ENCODE assay signal across 12 cellular contexts in the genomic region with DNA sequence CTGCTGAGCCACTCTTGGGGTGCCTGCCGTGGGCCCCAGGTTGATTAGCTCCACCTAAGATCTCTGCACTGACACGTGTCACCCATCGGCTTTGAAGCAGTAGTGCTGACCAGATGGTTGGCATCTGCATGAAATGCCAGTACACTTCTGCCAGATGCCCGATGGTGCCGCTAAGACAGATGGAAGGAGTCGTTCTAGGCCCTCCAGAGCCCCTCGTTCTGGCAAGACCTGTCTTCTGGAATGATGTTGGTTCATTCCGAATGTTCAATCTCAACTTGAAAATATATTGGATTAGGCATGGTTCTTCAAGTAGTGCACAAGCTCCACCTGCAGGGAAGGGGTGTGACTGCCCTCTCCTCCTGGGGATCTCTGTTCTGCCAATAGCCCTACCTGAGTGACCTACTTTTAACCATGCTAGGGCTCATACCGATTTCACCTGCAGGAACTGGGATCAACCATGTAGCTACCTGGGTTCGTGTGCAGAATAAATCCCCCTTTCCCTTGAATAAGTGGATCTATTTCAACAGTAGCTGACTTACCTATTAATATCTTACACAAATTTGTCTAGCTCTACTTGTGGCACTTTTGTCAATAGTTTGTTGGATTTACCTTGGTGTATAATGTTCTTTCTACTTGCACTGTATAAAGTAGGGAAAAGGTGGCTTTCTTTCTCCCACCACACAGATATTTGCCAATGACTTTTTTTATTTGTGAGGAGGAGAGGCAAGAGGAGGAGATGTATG.
DNase-seq lines count a peak whose midpoint lies in the region; ATAC-seq, FAIRE-seq and TF ChIP-seq lines count a peak whose summit lies in the region.
"Had no signal": no experiment of that assay in that cellular context is flagged by ENCODE, and none has a peak within 500 bp of the region (broad histone marks: within the 10 kb centered on the region; RNA-seq: fewer than 3 reads in every experiment).

No MANE protein-coding gene starts in this region.

- POLR2A ChIA-PET in A549 (lab: Yijun Ruan, JAX) = no interaction called here

- FAIRE-seq in A549 (lab: Jason Lieb, UNC) = no peak

- peak; percentile 6 to 20 for DNase-seq in A549 (ENCODE audit: low read depth in 1 of 2, low spot score in 1 of 2)
- DNase-seq in H7 = peak; percentile 51
- DNase-seq in islet precursor cell = peak; percentile 74
- no peak for DNase-seq in sciatic nerve (ENCODE audit: low spot score)
- DNase-seq in stimulated activated CD4-positive, alpha-beta T cell treated with anti-CD3 and anti-CD28 coated beads, Interleukin-15, amount 100 ng/mL, for 24 hours = no peak
- DNase-seq in T-helper 1 cell = no peak
- DNase-seq: heart right ventricle had no signal

- intact Hi-C loops in sciatic nerve (cut with DNase I) = no loop called here

- H3K4me3 ChIP-seq in A549 (no peak overlapping the region), H7 (ENCODE audit: insufficient read depth, low read depth, low read length) (no peak overlapping the region)
- H3K4me3 ChIP-seq: heart right ventricle, SK-N-MC, vagina had no signal

- H3K27me3 ChIP-seq in H7 (ENCODE audit: control insufficient read depth, insufficient read depth, low read length) = no peaks in the 10 kb centered on the region
- H3K27me3 ChIP-seq: vagina had no signal

- H3K27ac ChIP-seq in A549 = no peak overlapping the region
- H3K27ac ChIP-seq: heart right ventricle, HL-60, SK-N-MC, vagina had no signal

- peaks cover 5% of the 10 kb centered on the region; the same call in 1 of the 3 replicates for H3K9me3 ChIP-seq in A549
- H3K9me3 ChIP-seq: heart right ventricle, vagina had no signal

- TF ChIP-seq EP300 in A549 (IDR thresholded peaks at IDR 0.05) = no peak

- H3K36me3 ChIP-seq in H7 (replicated peaks; ENCODE audit: control insufficient read depth, insufficient read depth, low read length) = no peaks in the 10 kb centered on the region
- H3K36me3 ChIP-seq: heart right ventricle, vagina had no signal

- peak; percentile 61 to 62; a peak in 4 of 5 replicates for TF ChIP-seq RAD21 in A549 (conservative IDR thresholded peaks at IDR 0.05 in 1 of 2, IDR thresholded peaks at IDR 0.05 in 1 of 2)

- TF ChIP-seq POLR2A in A549 (IDR thresholded peaks at IDR 0.05; ENCODE audit: low read length) = no peak

- CTCF ChIA-PET in A549 (lab: Yijun Ruan, JAX) = interaction anchor here (0.6 to 1.5 kb wide), 8 partner anchors 8 to 609 kb away, joined by 3 to 4 read pairs (median 3); no protein-coding TSS in a partner anchor

- peak; percentile 20; the same call in 2 of the 3 replicates for TF ChIP-seq CTCF in A549 (IDR thresholded peaks at IDR 0.05)

- no peaks in the 10 kb centered on the region for H3K4me1 ChIP-seq in A549
- H3K4me1 ChIP-seq: heart right ventricle, vagina had no signal

- ATAC-seq in A549 (peak; percentile 74 to 76; a peak in 4 of 6 replicates), SK-N-SH treated with all-trans-retinoic acid at 6 μM for 48 hours (no peak), GM21529 (IDR thresholded peaks at IDR 0.05; ENCODE audit: unreplicated experiment) (no peak), sciatic nerve (no peak)
- ATAC-seq: heart right ventricle had no signal

- WGBS in A549 (ENCODE audit: missing lambda C conversion rate) = 17% methylated on average over 10 of the region's 10 CpGs

- H3K4me2 ChIP-seq in A549 = no peak overlapping the region

TF ChIP-seq in A549, 52 proteins besides CTCF, POLR2A, EP300 and RAD21:
- peak; percentile 54 for TF ChIP-seq SMC3 (IDR thresholded peaks at IDR 0.05)
- TF ChIP-seq KDM1A (IDR thresholded peaks at IDR 0.05; ENCODE audit: low read depth) = no peak

TF ChIP-seq in SK-N-SH treated with all-trans-retinoic acid at 6 μM for 48 hours, 23 proteins besides CTCF, POLR2A, EP300 and RAD21:
- 0 out of 2 replicates have a peak, but pooled peaks have one; percentile 22 for TF ChIP-seq TSHZ2 (CRISPR knock-in tag; IDR thresholded peaks at IDR 0.05)
- TF ChIP-seq BACH2 (CRISPR knock-in tag; IDR thresholded peaks at IDR 0.05; ENCODE audit: borderline replicate concordance) = no peak
- TF ChIP-seq, protein P1, sequence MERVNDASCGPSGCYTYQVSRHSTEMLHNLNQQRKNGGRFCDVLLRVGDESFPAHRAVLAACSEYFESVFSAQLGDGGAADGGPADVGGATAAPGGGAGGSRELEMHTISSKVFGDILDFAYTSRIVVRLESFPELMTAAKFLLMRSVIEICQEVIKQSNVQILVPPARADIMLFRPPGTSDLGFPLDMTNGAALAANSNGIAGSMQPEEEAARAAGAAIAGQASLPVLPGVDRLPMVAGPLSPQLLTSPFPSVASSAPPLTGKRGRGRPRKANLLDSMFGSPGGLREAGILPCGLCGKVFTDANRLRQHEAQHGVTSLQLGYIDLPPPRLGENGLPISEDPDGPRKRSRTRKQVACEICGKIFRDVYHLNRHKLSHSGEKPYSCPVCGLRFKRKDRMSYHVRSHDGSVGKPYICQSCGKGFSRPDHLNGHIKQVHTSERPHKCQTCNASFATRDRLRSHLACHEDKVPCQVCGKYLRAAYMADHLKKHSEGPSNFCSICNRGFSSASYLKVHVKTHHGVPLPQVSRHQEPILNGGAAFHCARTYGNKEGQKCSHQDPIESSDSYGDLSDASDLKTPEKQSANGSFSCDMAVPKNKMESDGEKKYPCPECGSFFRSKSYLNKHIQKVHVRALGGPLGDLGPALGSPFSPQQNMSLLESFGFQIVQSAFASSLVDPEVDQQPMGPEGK (CRISPR knock-in tag; IDR thresholded peaks at IDR 0.05; ENCODE audit: borderline replicate concordance) = no peak
- no peak for TF ChIP-seq POU6F1 (CRISPR knock-in tag; IDR thresholded peaks at IDR 0.05; ENCODE audit: borderline replicate concordance, low read depth)
- peak; percentile 33; the same call in 1 of the 2 replicates for TF ChIP-seq TCF4 (CRISPR knock-in tag; IDR thresholded peaks at IDR 0.05; ENCODE audit: borderline replicate concordance)
- TF ChIP-seq PPARA (CRISPR knock-in tag; IDR thresholded peaks at IDR 0.05; ENCODE audit: borderline replicate concordance) = no peak
- TF ChIP-seq CSRNP3 (CRISPR knock-in tag; IDR thresholded peaks at IDR 0.05) = no peak
- no peak for TF ChIP-seq OSR1 (CRISPR knock-in tag; IDR thresholded peaks at IDR 0.05)
- TF ChIP-seq SNAI2 (CRISPR knock-in tag; IDR thresholded peaks at IDR 0.05) = no peak
TF ChIP-seq in SK-N-SH treated with all-trans-retinoic acid at 6 μM for 48 hours: peak in this region for 2.

Comparison
In these comparisons a context has a peak if more than half of its experiments do, and no peak if none do; other contexts are left out.
1. ATAC-seq: peak in A549 (2 of 2); none in SK-N-SH treated with all-trans-retinoic acid at 6 μM for 48 hours (single experiment), GM21529 (single experiment) and sciatic nerve (single experiment).
2. DNase-seq: peak in A549 (2 of 2), H7 (single experiment) and islet precursor cell (single experiment); none in sciatic nerve (single experiment), stimulated activated CD4-positive, alpha-beta T cell treated with anti-CD3 and anti-CD28 coated beads, Interleukin-15, amount 100 ng/mL, for 24 hours (single experiment) and T-helper 1 cell (0 of 5).